In genomic region chrX:48714573-48714972, GRCh38 we compare ENCODE assay signal across 22 cellular contexts. TPM values are rescaled to one million over a fixed set of nuclear protein-coding genes. Genes with fewer than 3 reads are reported as not detected.
DNase-seq lines count a peak whose midpoint lies in the region; ATAC-seq lines count a peak whose summit lies in the region.
"Had no signal": no experiment of that assay in that cellular context is flagged by ENCODE, and none has a peak within 500 bp of the region (broad histone marks: within the 10 kb centered on the region; RNA-seq: fewer than 3 reads in every experiment).

No MANE protein-coding gene starts in this region.

- no peaks in the 10 kb centered on the region for H3K36me3 Mint-ChIP-seq in CD8-positive, alpha-beta memory T cell
- H3K36me3 Mint-ChIP-seq in activated naive CD8-positive, alpha-beta T cell treated with anti-CD3 and anti-CD28 coated beads for 36 hours: peaks cover 31% of the 10 kb centered on the region
- H3K36me3 Mint-ChIP-seq: IgD-negative memory B cell had no signal

- no peaks in the 10 kb centered on the region for H3K9me3 Mint-ChIP-seq in CD8-positive, alpha-beta memory T cell
- H3K9me3 Mint-ChIP-seq in activated naive CD8-positive, alpha-beta T cell treated with anti-CD3 and anti-CD28 coated beads for 36 hours: peaks cover 19% of the 10 kb centered on the region
- H3K9me3 Mint-ChIP-seq: HFFc6 had no signal

- no peak overlapping the region for H3K27ac ChIP-seq in BLaER1
- peak overlapping the region; percentile 60 for H3K27ac ChIP-seq in CD8-positive, alpha-beta memory T cell (ENCODE audit: low read depth, low read length)
- H3K27ac ChIP-seq: left lung, ovary had no signal

- CTCF ChIA-PET in CD8-positive, alpha-beta memory T cell (lab: Charles Lee): no interaction called here

- DNase-seq in CD8-positive, alpha-beta memory T cell: peak in 2 of 5 donors; percentile 53 to 59
- no peak for DNase-seq in activated naive CD8-positive, alpha-beta T cell treated with anti-CD3 and anti-CD28 coated beads for 36 hours
- DNase-seq in left lobe of liver (ENCODE audit: low spot score) (no peak), activated gamma-delta T cell treated with Interleukin-2 at 50 U/mL for 16 hours (no peak), iPS-NIHi7 (ENCODE audit: extremely low spot score) (no peak), CD1c-positive myeloid dendritic cell (ENCODE audit: extremely low spot score) (no peak)
- DNase-seq: activated CD4-positive, alpha-beta T cell treated with anti-CD3 and anti-CD28 coated beads, Interleukin-2, amount 50 U/mL, for 1 hour; caudate nucleus; DND-41; endodermal cell; HFFc6; left lung; NCI-H2081; ovary; SIG-M5; T1000; trophoblast cell had no signal

- H3K27me3 ChIP-seq in BLaER1: peaks cover 76% of the 10 kb centered on the region
- H3K27me3 ChIP-seq in CD8-positive, alpha-beta memory T cell (ENCODE audit: insufficient read depth, low read length, poor library complexity, severe bottlenecking): no peaks in the 10 kb centered on the region
- H3K27me3 ChIP-seq: left lung, ovary had no signal

- H3K4me1 ChIP-seq in BLaER1: peaks cover 27% of the 10 kb centered on the region
- peaks cover 87% of the 10 kb centered on the region for H3K4me1 ChIP-seq in CD8-positive, alpha-beta memory T cell (ENCODE audit: insufficient read depth, low read length)
- H3K4me1 ChIP-seq: left lung had no signal

- peak overlapping the region; percentile 18 to 75 (median 52) for H3K4me3 Mint-ChIP-seq in CD8-positive, alpha-beta memory T cell
- H3K4me3 Mint-ChIP-seq in activated naive CD8-positive, alpha-beta T cell treated with anti-CD3 and anti-CD28 coated beads for 36 hours: no peak overlapping the region
- H3K4me3 Mint-ChIP-seq: endodermal cell, HFFc6, IgD-negative memory B cell had no signal

- peaks cover 2% of the 10 kb centered on the region; the same call in 1 of the 2 replicates for H3K36me3 ChIP-seq in BLaER1
- H3K36me3 ChIP-seq in CD8-positive, alpha-beta memory T cell (ENCODE audit: insufficient read depth, low read length): no peaks in the 10 kb centered on the region
- H3K36me3 ChIP-seq: left lung, ovary had no signal

- peak overlapping the region; percentile 0 to 96 (median 92) for H3K27ac Mint-ChIP-seq in CD8-positive, alpha-beta memory T cell
- peak overlapping the region; percentile 47 for H3K27ac Mint-ChIP-seq in activated naive CD8-positive, alpha-beta T cell treated with anti-CD3 and anti-CD28 coated beads for 36 hours
- H3K27ac Mint-ChIP-seq: endodermal cell, HFFc6 had no signal

- ATAC-seq in left lobe of liver (peak; percentile 4), GM19328 (IDR thresholded peaks at IDR 0.05; ENCODE audit: unreplicated experiment) (no peak)
- ATAC-seq: left lung had no signal

- no peak overlapping the region for H3K9ac ChIP-seq in BLaER1

- peaks cover 0 to 10% of the 10 kb centered on the region in 2 donors for H3K27me3 Mint-ChIP-seq in CD8-positive, alpha-beta memory T cell
- no peaks in the 10 kb centered on the region for H3K27me3 Mint-ChIP-seq in activated naive CD8-positive, alpha-beta T cell treated with anti-CD3 and anti-CD28 coated beads for 36 hours
- H3K27me3 Mint-ChIP-seq: IgD-negative memory B cell had no signal

- H3K4me1 Mint-ChIP-seq in CD8-positive, alpha-beta memory T cell: peaks cover 77 to 87% (median 81%) of the 10 kb centered on the region in 3 donors
- H3K4me1 Mint-ChIP-seq in activated naive CD8-positive, alpha-beta T cell treated with anti-CD3 and anti-CD28 coated beads for 36 hours: peaks cover 71% of the 10 kb centered on the region
- H3K4me1 Mint-ChIP-seq: IgD-negative memory B cell had no signal

- no peak overlapping the region for H3K4me3 ChIP-seq in BLaER1
- H3K4me3 ChIP-seq in CD8-positive, alpha-beta memory T cell (ENCODE audit: low read length): peak overlapping the region; percentile 46
- H3K4me3 ChIP-seq: left lung, ovary, skin epidermis had no signal

- peaks cover 6% of the 10 kb centered on the region; the same call in 1 of the 2 replicates for H4K20me1 ChIP-seq in BLaER1

- POLR2A ChIA-PET in CD8-positive, alpha-beta memory T cell (lab: Charles Lee): interaction anchor here (2.0 to 2.2 kb wide), 2 partner anchors 18 to 23 kb away, joined by 6 to 22 read pairs; partner anchors contain the start of gene SUV39H1

- H3K4me2 ChIP-seq in BLaER1: peak overlapping the region; percentile 29

- no peaks in the 10 kb centered on the region for H3K9me3 ChIP-seq in BLaER1
- H3K9me3 ChIP-seq in CD8-positive, alpha-beta memory T cell (ENCODE audit: low read length): no peaks in the 10 kb centered on the region
- H3K9me3 ChIP-seq: left lung, ovary had no signal

RNA-seq across cellular contexts. Expression of gene SUV39H1, which starts 18.0 kb away (rescaled TPM):
- total RNA-seq in CD8-positive, alpha-beta memory T cell: 10 to 100 TPM; 32.1 to 33.2 TPM
- polyA plus RNA-seq in CD8-positive, alpha-beta memory T cell: 17.2 TPM
- 10 to 100 TPM; 31.9 to 32.8 TPM for total RNA-seq in activated naive CD8-positive, alpha-beta T cell treated with anti-CD3 and anti-CD28 coated beads for 36 hours
- total RNA-seq in left lobe of liver: 4.3 TPM

RNA-seq across cellular contexts. Expression of gene WAS, which starts 31.0 kb away (rescaled TPM):
- total RNA-seq in CD8-positive, alpha-beta memory T cell: 10 to 100 TPM; 81.9 to 84.0 TPM
- polyA plus RNA-seq in CD8-positive, alpha-beta memory T cell: 33.5 TPM
- total RNA-seq in activated naive CD8-positive, alpha-beta T cell treated with anti-CD3 and anti-CD28 coated beads for 36 hours: 10 to 100 TPM; 87.8 to 89.8 TPM
- total RNA-seq in left lobe of liver: 3.2 TPM

RNA-seq across cellular contexts. Expression of gene GLOD5, which starts 47.0 kb away (rescaled TPM):
- not detected for total RNA-seq in CD8-positive, alpha-beta memory T cell
- not detected for polyA plus RNA-seq in CD8-positive, alpha-beta memory T cell
- total RNA-seq in activated naive CD8-positive, alpha-beta T cell treated with anti-CD3 and anti-CD28 coated beads for 36 hours: not detected
- 3.1 TPM for total RNA-seq in left lobe of liver
- total RNA-seq: endodermal cell, HFFc6, ovary had no signal
- polyA plus RNA-seq: BJ, IgD-negative memory B cell, ovary had no signal

Comparison
In these comparisons a context has a peak if more than half of its experiments do, and no peak if none do; other contexts are left out.
1. RNA of gene WAS, which starts 31.0 kb away (total RNA-seq): 87.8 to 89.8 TPM in activated naive CD8-positive, alpha-beta T cell treated with anti-CD3 and anti-CD28 coated beads for 36 hours and 81.9 to 84.0 TPM in CD8-positive, alpha-beta memory T cell; 3.2 TPM in left lobe of liver (single experiment); every median in the first group is over 10 times any median in the second.